In the genomic region with DNA sequence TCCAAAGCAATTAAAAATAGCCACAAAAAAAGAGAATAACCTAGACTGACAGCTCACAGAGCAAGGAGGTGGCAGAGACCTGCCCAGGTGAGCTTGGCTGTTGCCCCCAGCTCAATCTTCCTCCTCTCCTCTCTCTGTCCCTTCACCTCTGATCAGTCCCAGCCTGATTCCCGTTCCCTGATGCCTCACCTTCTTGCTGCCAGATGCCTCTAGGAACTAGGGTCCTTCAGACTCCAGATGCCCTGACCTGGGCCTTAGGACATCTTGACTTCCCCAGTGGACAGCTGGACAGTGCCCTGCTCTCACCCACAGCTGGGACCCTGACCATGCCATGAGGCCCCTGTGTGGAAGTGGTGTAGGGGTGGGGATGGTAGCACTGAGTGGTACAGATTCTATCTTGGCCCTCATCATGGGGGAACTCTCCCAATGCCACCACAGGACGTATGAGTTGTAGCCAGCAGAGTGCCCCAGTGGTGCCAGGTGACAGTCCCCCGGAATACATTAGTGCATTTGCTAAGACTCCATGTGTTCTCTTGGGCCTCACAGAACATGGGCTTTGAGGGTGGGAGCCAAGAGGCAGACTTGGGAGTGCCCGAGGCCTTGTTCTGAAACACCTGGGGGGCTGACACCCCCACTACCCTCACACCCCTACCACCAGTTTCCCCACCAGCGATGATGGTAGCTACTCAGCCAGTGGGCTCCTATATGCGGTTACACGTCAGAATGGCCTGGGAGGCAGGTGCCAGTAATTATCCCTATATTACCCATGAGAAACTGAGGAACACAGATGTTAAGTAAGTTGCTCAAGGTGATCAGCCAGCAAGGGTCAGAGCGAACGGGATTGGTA, we compare ENCODE assay signal across 10 cellular contexts. TPM values are rescaled to one million over a fixed set of nuclear protein-coding genes. Genes with fewer than 3 reads are reported as not detected.
DNase-seq lines count a peak whose midpoint lies in the region; ATAC-seq and TF ChIP-seq lines count a peak whose summit lies in the region.
"Had no signal": no experiment of that assay in that cellular context is flagged by ENCODE, and none has a peak within 500 bp of the region (broad histone marks: within the 10 kb centered on the region; RNA-seq: fewer than 3 reads in every experiment).

No MANE protein-coding gene starts in this region.

- TF ChIP-seq CTCF in KMS-11 (conservative IDR thresholded peaks at IDR 0.05; ENCODE audit: low read depth, low read length) (no peak), coronary artery (IDR thresholded peaks at IDR 0.05) (no peak)

- peak overlapping the region; percentile 35 for H2BK120ac ChIP-seq in mesenchymal stem cell (ENCODE audit: low read depth, low read length)

- peaks cover 52% of the 10 kb centered on the region for H3K79me2 ChIP-seq in KMS-11 (ENCODE audit: insufficient read depth, low read depth)

- H2AFZ ChIP-seq in KMS-11 (ENCODE audit: low read depth) (no peak overlapping the region), mesenchymal stem cell (ENCODE audit: low read depth, low read length) (no peak overlapping the region)

- H3K36me3 ChIP-seq in KMS-11 (ENCODE audit: insufficient read depth) (0 out of 2 replicates have a peak, but pooled peaks cover 3% of the 10 kb centered on the region), mesenchymal stem cell (ENCODE audit: control insufficient read depth in 1 of 2, insufficient read depth in 2 of 2, low read depth in 1 of 2, low read length in 2 of 2) (peaks cover 24 to 33% of the 10 kb centered on the region in 2 experiments), stomach smooth muscle (ENCODE audit: control insufficient read depth in 2 of 2, insufficient read depth in 2 of 2, low read length in 2 of 2) (peaks cover 7 to 8% of the 10 kb centered on the region in 2 donors)

- H3K9ac ChIP-seq in KMS-11, result peak overlapping the region; percentile 60
- peak overlapping the region; percentile 91 for H3K9ac ChIP-seq in mesenchymal stem cell (ENCODE audit: low read length)
- H3K9ac ChIP-seq in stomach smooth muscle (ENCODE audit: low read length in 2 of 2), result peak overlapping the region; percentile 23 to 42

- H3K79me1 ChIP-seq in mesenchymal stem cell (replicated peaks; ENCODE audit: low read length, poor library complexity, severe bottlenecking), result peaks cover 12% of the 10 kb centered on the region

- H3K9me3 ChIP-seq in mesenchymal stem cell (ENCODE audit: control insufficient read depth, low read length), result no peaks in the 10 kb centered on the region
- H3K9me3 ChIP-seq in stomach smooth muscle (ENCODE audit: control insufficient read depth in 2 of 2, low read length in 2 of 2), result no peaks in the 10 kb centered on the region

- DNase-seq in coronary artery (ENCODE audit: low spot score), result no peak
- no peak for DNase-seq in mesenchymal stem cell
- DNase-seq in NCI-H1048 (lab: John Stamatoyannopoulos, UW), result no peak
- no peak for DNase-seq in DMS 273 (lab: John Stamatoyannopoulos, UW; ENCODE audit: unreplicated experiment)
- DNase-seq in activated T-cell treated with anti-CD3 and anti-CD28 coated beads, Interleukin-2, amount 50 U/mL, for 1 hour, result no peak
- DNase-seq: DMS53, NCI-H2029 had no signal

- peak overlapping the region in 1 of 2 experiments; percentile 10 for H3K23ac ChIP-seq in mesenchymal stem cell (ENCODE audit: low read length in 2 of 2)

- peak overlapping the region in 1 of 2 experiments; percentile 80 for H3K14ac ChIP-seq in mesenchymal stem cell (ENCODE audit: low read length in 2 of 2)

- H3K27me3 ChIP-seq in KMS-11 (ENCODE audit: insufficient read depth, low read depth) (no peaks in the 10 kb centered on the region), mesenchymal stem cell (ENCODE audit: control insufficient read depth in 1 of 2, insufficient read depth in 1 of 2, low read length in 2 of 2) (no peaks in the 10 kb centered on the region), stomach smooth muscle (ENCODE audit: control insufficient read depth in 1 of 2, insufficient read depth in 2 of 2, low read length in 2 of 2) (no peaks in the 10 kb centered on the region)

- H4K8ac ChIP-seq in mesenchymal stem cell (ENCODE audit: low read length), result no peak overlapping the region

- H4K20me1 ChIP-seq in KMS-11 (ENCODE audit: insufficient read depth), result no peaks in the 10 kb centered on the region

- no peak for ATAC-seq in GM21367 (IDR thresholded peaks at IDR 0.05; ENCODE audit: unreplicated experiment)

- H2BK5ac ChIP-seq in mesenchymal stem cell (ENCODE audit: low read depth, low read length, poor library complexity, severe bottlenecking), result no peak overlapping the region

- H3K4me1 ChIP-seq in KMS-11 (ENCODE audit: low read depth, poor library complexity, severe bottlenecking) (peaks cover 89% of the 10 kb centered on the region), mesenchymal stem cell (ENCODE audit: control insufficient read depth, insufficient read depth, low read depth, low read length) (peaks cover 59% of the 10 kb centered on the region), stomach smooth muscle (ENCODE audit: control insufficient read depth, insufficient read depth, low read length) (peaks cover 79% of the 10 kb centered on the region)

- H3K4me2 ChIP-seq in KMS-11 (peak overlapping the region; percentile 91), mesenchymal stem cell (ENCODE audit: low read length, poor library complexity, severe bottlenecking) (no peak overlapping the region)

- peak overlapping the region; percentile 29 for H4K91ac ChIP-seq in mesenchymal stem cell (ENCODE audit: low read length)

- H3K18ac ChIP-seq in mesenchymal stem cell (ENCODE audit: low read depth in 1 of 2, low read length in 2 of 2), result peak overlapping the region; percentile 3 to 71

- H2BK15ac ChIP-seq in mesenchymal stem cell (ENCODE audit: low read depth, poor library complexity, severe bottlenecking), result peak overlapping the region; percentile 12

- 98% methylated on average over 9 of the region's 9 CpGs for WGBS in mesenchymal stem cell

- peak overlapping the region; percentile 29 to 61 for H2BK12ac ChIP-seq in mesenchymal stem cell (ENCODE audit: low read length in 2 of 2)

- peak overlapping the region; percentile 57 for H3K27ac ChIP-seq in KMS-11
- peak overlapping the region; percentile 95 to 97 for H3K27ac ChIP-seq in coronary artery
- H3K27ac ChIP-seq in mesenchymal stem cell (ENCODE audit: low read length, poor library complexity, severe bottlenecking), result peak overlapping the region; percentile 28
- peak overlapping the region; percentile 85 for H3K27ac ChIP-seq in stomach smooth muscle (ENCODE audit: low read length)

- peak overlapping the region; percentile 90 for H2AK5ac ChIP-seq in mesenchymal stem cell (ENCODE audit: low read length, severe bottlenecking)

- peak overlapping the region; percentile 2 to 9 for H3K4ac ChIP-seq in mesenchymal stem cell (ENCODE audit: low read depth in 1 of 2, low read length in 2 of 2)

- H3K4me3 ChIP-seq in KMS-11 (IDR thresholded peaks at IDR 0.05; ENCODE audit: insufficient read depth, low read depth, low read length) (no peak overlapping the region), coronary artery (peak overlapping the region; percentile 83), mesenchymal stem cell (ENCODE audit: insufficient read depth in 1 of 2, low read depth in 1 of 2, low read length in 2 of 2) (peak overlapping the region in 1 of 2 experiments; percentile 88), stomach smooth muscle (ENCODE audit: low read length in 2 of 2) (peak overlapping the region; percentile 17 to 86)

RNA-seq across cellular contexts. Expression of a gene that starts 2.0 kb away (rescaled TPM):
- 10.5 TPM for polyA plus RNA-seq in mesenchymal stem cell (2013, experiment 1 of 2)
- polyA plus RNA-seq in mesenchymal stem cell (2013, experiment 2 of 2), result 10.5 TPM

RNA-seq across cellular contexts. Expression of a gene that starts 17.0 kb away (rescaled TPM):
- 30.8 TPM for polyA plus RNA-seq in mesenchymal stem cell (2013, experiment 1 of 2)
- polyA plus RNA-seq in mesenchymal stem cell (2013, experiment 2 of 2), result 30.3 TPM

RNA-seq across cellular contexts. Expression of a gene that starts 24.1 kb away (rescaled TPM):
- polyA plus RNA-seq in mesenchymal stem cell (2013, experiment 1 of 2), result 13.5 TPM
- 14.1 TPM for polyA plus RNA-seq in mesenchymal stem cell (2013, experiment 2 of 2)

Comparison
In these comparisons a context has a peak if more than half of its experiments do, and no peak if none do; other contexts are left out.
1. H3K27ac ChIP-seq: peak in every context shown above with its lines; median percentile 96 in coronary artery; 85 in stomach smooth muscle; 57 in KMS-11; 28 in mesenchymal stem cell.
2. H3K9ac ChIP-seq: peak in every context shown above with its lines; median percentile 91 in mesenchymal stem cell; 60 in KMS-11; 32 in stomach smooth muscle.